ENCODE assay signal across 8 cellular contexts in the genomic region with DNA sequence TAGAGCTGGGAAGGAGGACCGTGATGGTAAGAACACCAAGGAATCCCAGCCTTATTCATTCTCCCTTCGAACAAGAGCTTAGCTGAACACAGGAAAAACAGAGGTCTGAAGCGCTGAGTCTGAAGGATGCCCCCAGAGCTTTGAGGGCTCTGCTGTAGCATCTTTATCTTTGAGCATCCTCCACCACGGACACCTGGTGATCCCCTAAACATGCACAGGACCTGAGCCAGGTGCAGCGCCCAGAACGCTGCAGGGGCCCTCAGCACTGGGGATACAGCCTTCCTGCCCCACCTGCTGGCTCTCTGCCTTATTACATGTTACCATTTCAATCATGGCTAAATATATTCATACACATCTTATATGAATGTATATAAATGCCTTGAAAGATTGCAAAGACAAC. TPM values are rescaled to one million over a fixed set of nuclear protein-coding genes. Genes with fewer than 3 reads are reported as not detected.
DNase-seq lines count a peak whose midpoint lies in the region; ATAC-seq and TF ChIP-seq lines count a peak whose summit lies in the region.

No MANE protein-coding gene starts in this region.

- CTCF ChIA-PET in activated CD4-positive, alpha-beta memory T cell treated with anti-CD3 and anti-CD28 coated beads for 36 hours (lab: Charles Lee): interaction anchor here (0.6 to 1.8 kb wide), 24 partner anchors 8 to 230 kb away, joined by 3 to 78 read pairs (median 4); a partner anchor contains a TSS

- H3K9me3 Mint-ChIP-seq in activated CD4-positive, alpha-beta memory T cell treated with anti-CD3 and anti-CD28 coated beads for 36 hours: no peaks in the 10 kb centered on the region

- no peak overlapping the region for H3K27ac Mint-ChIP-seq in activated CD4-positive, alpha-beta memory T cell treated with anti-CD3 and anti-CD28 coated beads for 36 hours

- no peaks in the 10 kb centered on the region for H3K36me3 Mint-ChIP-seq in activated CD4-positive, alpha-beta memory T cell treated with anti-CD3 and anti-CD28 coated beads for 36 hours

- H3K4me1 Mint-ChIP-seq in activated CD4-positive, alpha-beta memory T cell treated with anti-CD3 and anti-CD28 coated beads for 36 hours (ENCODE audit: low read depth): peaks cover 2% of the 10 kb centered on the region

- H3F3A ChIP-seq in smooth muscle cell (ENCODE audit: low read depth): no peaks in the 10 kb centered on the region

- DNase-seq in AG09309 (ENCODE audit: low read depth): no peak
- DNase-seq in NCI-H460 (ENCODE audit: extremely low read depth, low read depth): peak; percentile 60
- DNase-seq in activated CD4-positive, alpha-beta memory T cell treated with anti-CD3 and anti-CD28 coated beads for 36 hours: peak; percentile 71
- DNase-seq in epithelial cell of esophagus (ENCODE audit: low read depth): peak; percentile 63
- DNase-seq in smooth muscle cell (lab: John Stamatoyannopoulos, UW; ENCODE audit: unreplicated experiment): no peak
- no peak for DNase-seq in OCI-M2 (lab: John Stamatoyannopoulos, UW; ENCODE audit: unreplicated experiment)
- no peak for DNase-seq in epidermal melanocyte (ENCODE audit: insufficient read length, low spot score)

- no peak overlapping the region for H3K27ac ChIP-seq in smooth muscle cell (ENCODE audit: low read depth)

- H3K4me3 ChIP-seq in AG09309 (ENCODE audit: control insufficient read depth, low read depth, low read length): no peak overlapping the region
- no peak overlapping the region for H3K4me3 ChIP-seq in epithelial cell of esophagus (ENCODE audit: low read length)
- H3K4me3 ChIP-seq in smooth muscle cell: no peak overlapping the region

- H3K4me2 ChIP-seq in smooth muscle cell: no peak overlapping the region

- WGBS in smooth muscle cell (ENCODE audit: low lambda C conversion rate): 56% methylated on average over 6 of the region's 6 CpGs

- H3K27me3 Mint-ChIP-seq in activated CD4-positive, alpha-beta memory T cell treated with anti-CD3 and anti-CD28 coated beads for 36 hours: peaks cover 9% of the 10 kb centered on the region

- no peaks in the 10 kb centered on the region for H3K9me3 ChIP-seq in smooth muscle cell (replicated peaks; ENCODE audit: low read depth)

- TF ChIP-seq CTCF in AG09309 (IDR thresholded peaks at IDR 0.05; ENCODE audit: control insufficient read depth, insufficient read depth, low read depth, low read length, missing control alignments) (peak; percentile 55), epithelial cell of esophagus (IDR thresholded peaks at IDR 0.05; ENCODE audit: insufficient read depth, low read depth, low read length, missing control alignments) (peak; percentile 74), smooth muscle cell (IDR thresholded peaks at IDR 0.05; ENCODE audit: borderline replicate concordance, insufficient read depth, poor library complexity, severe bottlenecking) (peak; percentile 61)

- no peak overlapping the region for H3K4me3 Mint-ChIP-seq in activated CD4-positive, alpha-beta memory T cell treated with anti-CD3 and anti-CD28 coated beads for 36 hours

- no peak overlapping the region for H3K9ac ChIP-seq in smooth muscle cell (ENCODE audit: low read depth)

- H3K36me3 ChIP-seq in smooth muscle cell (ENCODE audit: low read depth): no peaks in the 10 kb centered on the region

- intact Hi-C loops in activated CD4-positive, alpha-beta memory T cell treated with anti-CD3 and anti-CD28 coated beads for 36 hours (cut with micrococcal nuclease): loop anchor here (1.0 kb wide), 5 partner anchors 15 to 224 kb away; no protein-coding TSS in a partner anchor

- ATAC-seq in GM21529 (IDR thresholded peaks at IDR 0.05; ENCODE audit: unreplicated experiment): peak; percentile 72

- H3K4me1 ChIP-seq in smooth muscle cell (ENCODE audit: low read depth): no peaks in the 10 kb centered on the region

- H4K20me1 ChIP-seq in smooth muscle cell (ENCODE audit: low read depth): no peaks in the 10 kb centered on the region

- H3K79me2 ChIP-seq in smooth muscle cell (ENCODE audit: low read depth): no peaks in the 10 kb centered on the region

- no peaks in the 10 kb centered on the region for H3K27me3 ChIP-seq in smooth muscle cell (ENCODE audit: low read depth)

- H2AFZ ChIP-seq in smooth muscle cell (ENCODE audit: low read depth): no peak overlapping the region

- POLR2A ChIA-PET in activated CD4-positive, alpha-beta memory T cell treated with anti-CD3 and anti-CD28 coated beads for 36 hours (lab: Charles Lee): no interaction called here

RNA-seq across cellular contexts. Expression of a gene that starts 7.7 kb away (rescaled TPM):
- 28.7 and 36.7 TPM in 2 replicates for total RNA-seq in NCI-H460 (2014; rRNA removed; shearing (Covaris generic))
- 27.0 and 36.6 TPM in 2 replicates for polyA plus RNA-seq in NCI-H460 (2014; cell fraction: nucleus; rRNA removed)
- total RNA-seq in activated CD4-positive, alpha-beta memory T cell treated with anti-CD3 and anti-CD28 coated beads for 36 hours: 10 to 100 TPM; 40.2 to 43.2 TPM
- 7.5 and 11.9 TPM in 2 replicates for total RNA-seq in smooth muscle cell
- polyA plus RNA-seq in smooth muscle cell: 19.9 and 31.3 TPM in 2 replicates

RNA-seq across cellular contexts. Expression of a gene that starts 10.2 kb away (rescaled TPM):
- total RNA-seq in NCI-H460 (2014; rRNA removed; shearing (Covaris generic)): 0.52 TPM in 1 of 2 replicates, not detected in the other
- 1.1 and 1.9 TPM in 2 replicates for polyA plus RNA-seq in NCI-H460 (2014; cell fraction: nucleus; rRNA removed)
- under 1 TPM; 0.21 to 0.34 TPM for total RNA-seq in activated CD4-positive, alpha-beta memory T cell treated with anti-CD3 and anti-CD28 coated beads for 36 hours
- total RNA-seq in smooth muscle cell: not detected in 2 replicates
- 1.00 TPM in 1 of 2 replicates, not detected in the other for polyA plus RNA-seq in smooth muscle cell

RNA-seq across cellular contexts. Expression of a gene that starts 17.4 kb away (rescaled TPM):
- total RNA-seq in NCI-H460 (2014; rRNA removed; shearing (Covaris generic)): 235 and 249 TPM in 2 replicates
- polyA plus RNA-seq in NCI-H460 (2014; cell fraction: nucleus; rRNA removed): 247 and 334 TPM in 2 replicates
- total RNA-seq in activated CD4-positive, alpha-beta memory T cell treated with anti-CD3 and anti-CD28 coated beads for 36 hours: 10 to 100 TPM; 73.6 to 76.7 TPM
- total RNA-seq in smooth muscle cell: 50.5 and 53.7 TPM in 2 replicates
- 72.5 and 85.5 TPM in 2 replicates for polyA plus RNA-seq in smooth muscle cell

RNA-seq across cellular contexts. Expression of a gene that starts 29.5 kb away (rescaled TPM):
- total RNA-seq in NCI-H460 (2014; rRNA removed; shearing (Covaris generic)): not detected in 2 replicates
- polyA plus RNA-seq in NCI-H460 (2014; cell fraction: nucleus; rRNA removed): not detected in 2 replicates
- total RNA-seq in activated CD4-positive, alpha-beta memory T cell treated with anti-CD3 and anti-CD28 coated beads for 36 hours: under 1 TPM; 0.51 to 0.90 TPM
- not detected in 2 replicates for total RNA-seq in smooth muscle cell
- not detected in 2 replicates for polyA plus RNA-seq in smooth muscle cell

RNA-seq across cellular contexts. Expression of a gene that starts 32.9 kb away (rescaled TPM):
- total RNA-seq in NCI-H460 (2014; rRNA removed; shearing (Covaris generic)): 0.07 TPM in 1 of 2 replicates, not detected in the other
- 0.16 TPM in 1 of 2 replicates, not detected in the other for polyA plus RNA-seq in NCI-H460 (2014; cell fraction: nucleus; rRNA removed)
- not detected for total RNA-seq in activated CD4-positive, alpha-beta memory T cell treated with anti-CD3 and anti-CD28 coated beads for 36 hours
- not detected in 2 replicates for total RNA-seq in smooth muscle cell
- 0.79 TPM in 1 of 2 replicates, not detected in the other for polyA plus RNA-seq in smooth muscle cell

Comparison
In these comparisons a context has a peak if more than half of its experiments do, and no peak if none do; other contexts are left out.
1. DNase-seq: peak in NCI-H460 (single experiment), activated CD4-positive, alpha-beta memory T cell treated with anti-CD3 and anti-CD28 coated beads for 36 hours (single experiment) and epithelial cell of esophagus (single experiment); none in AG09309 (single experiment), smooth muscle cell (single experiment), OCI-M2 (single experiment) and epidermal melanocyte (single experiment).
2. Peak in every context shown above with its lines, with median percentiles within 50 percentile points of each other: CTCF ChIP-seq.